In the genomic region with DNA sequence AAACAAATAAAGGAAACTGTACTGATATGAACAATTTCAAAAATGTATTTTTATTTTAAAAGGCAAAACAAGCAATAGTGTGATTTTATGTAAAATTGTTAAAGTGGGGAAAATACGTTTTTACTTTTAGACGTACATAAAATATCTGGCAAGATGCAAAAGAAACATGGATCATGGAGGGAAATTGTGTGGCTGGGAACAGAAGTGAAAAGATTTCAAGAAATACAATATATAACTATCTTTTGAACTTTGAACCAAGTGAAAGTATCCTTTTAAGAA, we compare ENCODE assay signal across 8 cellular contexts. TPM values are rescaled to one million over a fixed set of nuclear protein-coding genes. Genes with fewer than 3 reads are reported as not detected.
A peak's percentile ranks its signal among the peaks of the same experiment; 100 is the strongest.
DNase-seq lines count a peak whose midpoint lies in the region; ATAC-seq and TF ChIP-seq lines count a peak whose summit lies in the region.

No MANE protein-coding gene starts in this region.

- no peaks in the 10 kb centered on the region for H3K36me3 ChIP-seq in PC-9 (ENCODE audit: low read depth)

- H3K79me2 ChIP-seq in PC-9 (ENCODE audit: low read depth), result peaks cover 26% of the 10 kb centered on the region

- H3K4me3 Mint-ChIP-seq in Calu3 (ENCODE audit: low read depth, unreplicated experiment), result peak overlapping the region; percentile 69
- peak overlapping the region; percentile 91 for H3K4me3 Mint-ChIP-seq in endothelial cell (ENCODE audit: unreplicated experiment)
- H3K4me3 Mint-ChIP-seq in osteocyte (ENCODE audit: unreplicated experiment), result peak overlapping the region; percentile 69

- no peak for TF ChIP-seq CTCF in Calu3 (IDR thresholded peaks at IDR 0.05; ENCODE audit: unreplicated experiment)
- no peak for TF ChIP-seq CTCF in PC-9 (conservative IDR thresholded peaks at IDR 0.05)
- TF ChIP-seq CTCF in endothelial cell (IDR thresholded peaks at IDR 0.05; ENCODE audit: unreplicated experiment), result no peak
- TF ChIP-seq CTCF in osteocyte (IDR thresholded peaks at IDR 0.05), result no peak

- H3K4me2 ChIP-seq in PC-9, result peak overlapping the region; percentile 96

- H3F3A ChIP-seq in PC-9 (ENCODE audit: insufficient read depth, low read depth), result peaks cover 37% of the 10 kb centered on the region

- H3K27me3 Mint-ChIP-seq in Calu3 (ENCODE audit: unreplicated experiment), result no peaks in the 10 kb centered on the region
- peaks cover 5% of the 10 kb centered on the region for H3K27me3 Mint-ChIP-seq in endothelial cell (ENCODE audit: unreplicated experiment)
- H3K27me3 Mint-ChIP-seq in osteocyte (ENCODE audit: unreplicated experiment), result no peaks in the 10 kb centered on the region

- no peak for DNase-seq in Calu3
- no peak for DNase-seq in PC-9
- no peak for DNase-seq in endothelial cell (ENCODE audit: low spot score)
- no peak for DNase-seq in osteocyte (ENCODE audit: extremely low spot score, unreplicated experiment)

- no peak for ATAC-seq in HG03097 (IDR thresholded peaks at IDR 0.05; ENCODE audit: low FRiP score, unreplicated experiment)
- no peak for ATAC-seq in HG03045 (IDR thresholded peaks at IDR 0.05; ENCODE audit: unreplicated experiment)
- ATAC-seq in GM21723 (IDR thresholded peaks at IDR 0.05; ENCODE audit: unreplicated experiment), result no peak
- ATAC-seq in GM21526 (IDR thresholded peaks at IDR 0.05; ENCODE audit: low FRiP score, unreplicated experiment), result no peak

- H3K27me3 ChIP-seq in PC-9 (ENCODE audit: insufficient read depth, low read depth), result no peaks in the 10 kb centered on the region

- H3K36me3 Mint-ChIP-seq in Calu3 (ENCODE audit: insufficient read depth, unreplicated experiment) (peaks cover 33% of the 10 kb centered on the region), endothelial cell (ENCODE audit: low read depth, unreplicated experiment) (no peaks in the 10 kb centered on the region), osteocyte (ENCODE audit: unreplicated experiment) (no peaks in the 10 kb centered on the region)

- peaks cover 33% of the 10 kb centered on the region for H3K4me1 ChIP-seq in PC-9 (replicated peaks; ENCODE audit: insufficient read depth)

- no peaks in the 10 kb centered on the region; the same call in 1 of the 2 replicates for H3K9me2 ChIP-seq in PC-9 (ENCODE audit: insufficient read depth)

- H3K4me1 Mint-ChIP-seq in Calu3 (ENCODE audit: low read depth, unreplicated experiment), result peaks cover 13% of the 10 kb centered on the region
- H3K4me1 Mint-ChIP-seq in endothelial cell (ENCODE audit: unreplicated experiment), result peaks cover 4% of the 10 kb centered on the region
- H3K4me1 Mint-ChIP-seq in osteocyte (ENCODE audit: unreplicated experiment), result peaks cover 31% of the 10 kb centered on the region

- H3K27ac Mint-ChIP-seq in Calu3 (ENCODE audit: unreplicated experiment) (peak overlapping the region; percentile 93), endothelial cell (ENCODE audit: unreplicated experiment) (peak overlapping the region; percentile 67), osteocyte (ENCODE audit: unreplicated experiment) (peak overlapping the region; percentile 91)

- H3K27ac ChIP-seq in PC-9, result peak overlapping the region; percentile 93

- POLR2A ChIA-PET in PC-9 (lab: Charles Lee; ENCODE audit: unreplicated experiment), result interaction anchor here (0.6 to 1.0 kb wide), 4 partner anchors 30 to 201 kb away, joined by 3 to 10 read pairs (median 4); partner anchors contain the start of gene HABP4

- H2AFZ ChIP-seq in PC-9, result peak overlapping the region; percentile 95

- no peaks in the 10 kb centered on the region for H4K20me1 ChIP-seq in PC-9 (ENCODE audit: insufficient read depth)

- H3K4me3 ChIP-seq in PC-9, result peak overlapping the region; percentile 82

- no peaks in the 10 kb centered on the region for H3K9me3 ChIP-seq in PC-9 (ENCODE audit: insufficient read depth, low read depth)

- CTCF ChIA-PET in Calu3 (lab: Charles Lee), result interaction anchor here (0.8 kb wide), 1 partner anchor 93 kb away, joined by 3 read pairs; no protein-coding TSS in a partner anchor
- CTCF ChIA-PET in PC-9 (lab: Charles Lee), result interaction anchor here (0.5 to 0.6 kb wide), 2 partner anchors 154 to 247 kb away, joined by 3 read pairs; no protein-coding TSS in a partner anchor

- BruUV-seq in Calu3 (replicated peaks; lab: Mats Ljungman, UMichigan) (no TSS peak), PC-9 (replicated peaks; lab: Mats Ljungman, UMichigan) (no TSS peak)

- H3K9me3 Mint-ChIP-seq in Calu3 (ENCODE audit: low read depth, unreplicated experiment), result no peaks in the 10 kb centered on the region
- no peaks in the 10 kb centered on the region for H3K9me3 Mint-ChIP-seq in endothelial cell (ENCODE audit: unreplicated experiment)
- no peaks in the 10 kb centered on the region for H3K9me3 Mint-ChIP-seq in osteocyte (ENCODE audit: unreplicated experiment)

- intact Hi-C loops in Calu3 (cut with micrococcal nuclease; ENCODE audit: unreplicated experiment), result loop anchor here (5.0 kb wide), 1 partner anchor 87 kb away; no protein-coding TSS in a partner anchor
- intact Hi-C loops in PC-9 (cut with micrococcal nuclease; ENCODE audit: unreplicated experiment), result loop anchor here (5.0 to 10.0 kb wide), 2 partner anchors 37 to 235 kb away; partner anchors contain the start of genes PRXL2C and SLC35D2

RNA-seq across cellular contexts. Expression of gene ZNF367, which starts 1.5 kb away (rescaled TPM):
- total RNA-seq in Calu3 (2022) (8.6 and 9.6 TPM in 2 replicates), PC-9 (2021) (12.6 and 14.0 TPM in 2 replicates), endothelial cell (ENCODE audit: unreplicated experiment) (2.2 TPM), osteocyte (2.1 and 2.3 TPM in 2 replicates)

RNA-seq across cellular contexts. Expression of gene HABP4, which starts 30.3 kb away (rescaled TPM):
- total RNA-seq in Calu3 (2022) (9.8 and 11.6 TPM in 2 replicates), PC-9 (2021) (8.1 and 11.0 TPM in 2 replicates), endothelial cell (ENCODE audit: unreplicated experiment) (7.5 TPM), osteocyte (15.8 and 16.5 TPM in 2 replicates)

RNA-seq across cellular contexts. Expression of gene SLC35D2, which starts 36.1 kb away (rescaled TPM):
- total RNA-seq in Calu3 (2022) (20.1 and 21.6 TPM in 2 replicates), PC-9 (2021) (27.6 and 34.4 TPM in 2 replicates), endothelial cell (ENCODE audit: unreplicated experiment) (27.2 TPM), osteocyte (18.3 and 20.2 TPM in 2 replicates)
